ENCODE assay signal across 23 cellular contexts in genomic region chr11:116132273-116132978, GRCh38.
"Had no signal": no experiment of that assay in that cellular context is flagged by ENCODE, and none has a peak within 500 bp of the region (broad histone marks: within the 10 kb centered on the region; RNA-seq: fewer than 3 reads in every experiment).

No MANE protein-coding gene starts in this region.

- ATAC-seq: esophagus mucosa; gastrocnemius medialis; heart right ventricle; lower lobe of right lung; naive thymus-derived CD4-positive, alpha-beta T cell; right lobe of liver; stimulated activated memory B cell treated with anti-CD40 and anti-IgM and Interleukin-4, amounts not matched to agents 10 μg/mL and 1 μg/mL and 100 μg/mL, for 72 hours; upper lobe of right lung had no signal

- H3K4me3 ChIP-seq: colonic mucosa, gastrocnemius medialis, heart right ventricle, left ventricle myocardium inferior, lower lobe of right lung, prostate gland, right lobe of liver, spleen, tibial artery, upper lobe of right lung, vagina had no signal

- H3K36me3 Mint-ChIP-seq: naive thymus-derived CD4-positive, alpha-beta T cell; stimulated activated memory B cell treated with anti-CD40 and anti-IgM and Interleukin-4, amounts not matched to agents 10 μg/mL and 1 μg/mL and 100 μg/mL, for 72 hours had no signal

- H3K9me3 Mint-ChIP-seq: stimulated activated memory B cell treated with anti-CD40 and anti-IgM and Interleukin-4, amounts not matched to agents 10 μg/mL and 1 μg/mL and 100 μg/mL, for 72 hours had no signal

- H3K36me3 ChIP-seq: colonic mucosa, gastrocnemius medialis, heart right ventricle, left ventricle myocardium inferior, lower lobe of right lung, prostate gland, right lobe of liver, spleen, tibial artery, upper lobe of right lung, vagina had no signal

- H3K4me3 Mint-ChIP-seq: naive thymus-derived CD4-positive, alpha-beta T cell; stimulated activated memory B cell treated with anti-CD40 and anti-IgM and Interleukin-4, amounts not matched to agents 10 μg/mL and 1 μg/mL and 100 μg/mL, for 72 hours; stimulated activated naive CD8-positive, alpha-beta T cell treated with anti-CD3 and anti-CD28 coated beads, Interleukin-15, Interleukin-2, amounts not matched to agents 100 ng/mL and 50 ng/mL, for 24 hours had no signal

- H3K4me1 Mint-ChIP-seq: naive thymus-derived CD4-positive, alpha-beta T cell; stimulated activated memory B cell treated with anti-CD40 and anti-IgM and Interleukin-4, amounts not matched to agents 10 μg/mL and 1 μg/mL and 100 μg/mL, for 72 hours had no signal

- H3K27me3 ChIP-seq: colonic mucosa, gastrocnemius medialis, heart right ventricle, right lobe of liver, tibial artery, upper lobe of right lung, vagina had no signal

- DNase-seq: colonic mucosa; effector CD8-positive, alpha-beta T cell; gastrocnemius medialis; heart right ventricle; hypothalamus; left ventricle myocardium inferior; lower lobe of right lung; mesenchymal stem cell; naive thymus-derived CD4-positive, alpha-beta T cell; occipital lobe; right lobe of liver; spleen; stimulated activated CD4-positive, alpha-beta T cell treated with anti-CD3 and anti-CD28 coated beads, Interleukin-15, amount 100 ng/mL, for 24 hours; stimulated activated CD4-positive, alpha-beta T cell treated with anti-CD3 and anti-CD28 coated beads, Interleukin-1b, Interleukin-23, amount 100 ng/mL, for 48 hours; stimulated activated CD4-positive, alpha-beta T cell treated with anti-CD3 and anti-CD28 coated beads, Interleukin-4, amount 100 ng/mL, for 24 hours; tibial artery; upper lobe of right lung had no signal

- H3K4me1 ChIP-seq: colonic mucosa, gastrocnemius medialis, lower lobe of right lung, parathyroid adenoma, prostate gland, right lobe of liver, tibial artery, vagina had no signal

- H3K9me3 ChIP-seq: colonic mucosa, gastrocnemius medialis, heart right ventricle, left ventricle myocardium inferior, lower lobe of right lung, prostate gland, right lobe of liver, spleen, tibial artery, upper lobe of right lung, vagina had no signal

- H3K27ac ChIP-seq: colonic mucosa, gastrocnemius medialis, heart right ventricle, left ventricle myocardium inferior, lower lobe of right lung, parathyroid adenoma, prostate gland, right lobe of liver, spleen, tibial artery, upper lobe of right lung, vagina had no signal

- H3K27ac Mint-ChIP-seq: naive thymus-derived CD4-positive, alpha-beta T cell; stimulated activated memory B cell treated with anti-CD40 and anti-IgM and Interleukin-4, amounts not matched to agents 10 μg/mL and 1 μg/mL and 100 μg/mL, for 72 hours; stimulated activated naive CD8-positive, alpha-beta T cell treated with anti-CD3 and anti-CD28 coated beads, Interleukin-15, Interleukin-2, amounts not matched to agents 100 ng/mL and 50 ng/mL, for 24 hours had no signal
